ENCODE assay signal across 11 cellular contexts in genomic region chr3:13280856-13281656, GRCh38.
DNase-seq lines count a peak whose midpoint lies in the region; ATAC-seq and TF ChIP-seq lines count a peak whose summit lies in the region.
"Had no signal": no experiment of that assay in that cellular context is flagged by ENCODE, and none has a peak within 500 bp of the region (broad histone marks: within the 10 kb centered on the region; RNA-seq: fewer than 3 reads in every experiment).

No MANE protein-coding gene starts in this region.

- no peak for ATAC-seq in T-helper 17 cell
- no peak for ATAC-seq in GM18502 (IDR thresholded peaks at IDR 0.05; ENCODE audit: poor library complexity, unreplicated experiment)
- ATAC-seq in HG03045 (IDR thresholded peaks at IDR 0.05; ENCODE audit: unreplicated experiment): no peak

- WGBS in sigmoid colon, 2 donors: 48 to 58% methylated on average over 23 of the region's 23 CpGs

- H3K4me1 ChIP-seq in HUES48 (ENCODE audit: control insufficient read depth, insufficient read depth, low read length) (0 out of 2 replicates have a peak, but pooled peaks cover 7% of the 10 kb centered on the region), left ventricle myocardium inferior (peaks cover 33% of the 10 kb centered on the region), sigmoid colon (peaks cover 0 to 15% (median 13%) of the 10 kb centered on the region in 4 donors)

- TF ChIP-seq EP300 in sigmoid colon (IDR thresholded peaks at IDR 0.05): no peak

- H3K27me3 ChIP-seq in HUES48 (ENCODE audit: control insufficient read depth, insufficient read depth, low read length) (peaks cover 34% of the 10 kb centered on the region), left ventricle myocardium inferior (ENCODE audit: low read depth) (peaks cover 78% of the 10 kb centered on the region), sigmoid colon (peaks cover 31 to 60% (median 41%) of the 10 kb centered on the region in 3 donors)

- H3K4me3 Mint-ChIP-seq in T-helper 17 cell: peak overlapping the region; percentile 86

- intact Hi-C loops in left ventricle myocardium inferior (cut with micrococcal nuclease) (no loop called here), sigmoid colon (cut with DNase I) (no loop called here)

- H3K9ac ChIP-seq in HUES48 (ENCODE audit: low read depth, low read length): no peak overlapping the region

- no peak for TF ChIP-seq CTCF in left ventricle myocardium inferior (IDR thresholded peaks at IDR 0.05; ENCODE audit: borderline replicate concordance)
- no peak for TF ChIP-seq CTCF in sigmoid colon (IDR thresholded peaks at IDR 0.05)

- H3K27me3 Mint-ChIP-seq in T-helper 17 cell: peaks cover 66% of the 10 kb centered on the region

- no peak overlapping the region for H3K27ac ChIP-seq in HUES48 (ENCODE audit: low read depth, low read length)
- H3K27ac ChIP-seq in left ventricle myocardium inferior (replicated peaks): peak overlapping the region; percentile 84
- H3K27ac ChIP-seq in sigmoid colon: peak overlapping the region; percentile 47 to 61 (median 56)

- peak overlapping the region; percentile 32 for H3K27ac Mint-ChIP-seq in T-helper 17 cell

- H3K4me1 Mint-ChIP-seq in T-helper 17 cell: peaks cover 7% of the 10 kb centered on the region

- H3K4me3 ChIP-seq in HUES48 (ENCODE audit: low read depth, low read length) (peak overlapping the region; percentile 63), left ventricle myocardium inferior (peak overlapping the region; percentile 71), sigmoid colon (peak overlapping the region in 2 of 4 donors; percentile 47)

- peaks cover 2% of the 10 kb centered on the region for H3K36me3 Mint-ChIP-seq in T-helper 17 cell (ENCODE audit: low read depth)

- no peak for TF ChIP-seq POLR2A in sigmoid colon (IDR thresholded peaks at IDR 0.05)

- H3K36me3 ChIP-seq in HUES48 (ENCODE audit: control insufficient read depth, insufficient read depth, low read length) (no peaks in the 10 kb centered on the region), left ventricle myocardium inferior (no peaks in the 10 kb centered on the region), sigmoid colon (no peaks in the 10 kb centered on the region)

- no peak for DNase-seq in T-helper 17 cell
- no peak for DNase-seq in left ventricle myocardium inferior
- DNase-seq in sigmoid colon: peak; percentile 66
- no peak for DNase-seq in NCI-H2081 (lab: John Stamatoyannopoulos, UW)
- no peak for DNase-seq in HK-2 (ENCODE audit: unreplicated experiment)
- DNase-seq: kidney glomerular epithelial cell, NCI-H1092 treated with DMSO at 0.1 percent for 48 hours, T-helper 9 cell had no signal

- H3K9me3 ChIP-seq in HUES48 (ENCODE audit: control insufficient read depth, insufficient read depth, low read length): peaks cover 9% of the 10 kb centered on the region
- peaks cover 5% of the 10 kb centered on the region for H3K9me3 ChIP-seq in T-helper 17 cell (ENCODE audit: control insufficient read depth, low read length, poor library complexity, severe bottlenecking)
- H3K9me3 ChIP-seq in left ventricle myocardium inferior (replicated peaks): peaks cover 12% of the 10 kb centered on the region
- peaks cover 0 to 11% (median 6%) of the 10 kb centered on the region in 4 donors for H3K9me3 ChIP-seq in sigmoid colon
